Comparison of ENCODE assay signal across 1 cellular context in genomic region chr12:89709157-89709993, GRCh38.
TF ChIP-seq lines count a peak whose summit lies in the region.

No MANE protein-coding gene starts in this region.

TF ChIP-seq in K562, 482 proteins besides CTCF, POLR2A, EP300 and RAD21 (continued from another document and continues in another):
- TF ChIP-seq PBX2 (CRISPR knock-in tag; IDR thresholded peaks at IDR 0.05; ENCODE audit: low read depth) = no peak
- TF ChIP-seq PBX2 (tag; conservative IDR thresholded peaks at IDR 0.05; ENCODE audit: low read depth) = no peak
- no peak for TF ChIP-seq ZNF561 (CRISPR knock-in tag; conservative IDR thresholded peaks at IDR 0.05)
- no peak for TF ChIP-seq CBX8 (IDR thresholded peaks at IDR 0.05; ENCODE audit: borderline replicate concordance, extremely low read depth, low read depth, low read length, poor library complexity, severe bottlenecking)
- TF ChIP-seq RERE (CRISPR knock-in tag; IDR thresholded peaks at IDR 0.05; ENCODE audit: borderline replicate concordance) = no peak
- peak; percentile 95 for TF ChIP-seq CREB1 (IDR thresholded peaks at IDR 0.05)
- TF ChIP-seq CREB1 (CRISPR knock-in tag; IDR thresholded peaks at IDR 0.05) = peak; percentile 96
- TF ChIP-seq HOXB6 (CRISPR knock-in tag; IDR thresholded peaks at IDR 0.05; ENCODE audit: borderline replicate concordance) = no peak
- TF ChIP-seq NR0B1 (IDR thresholded peaks at IDR 0.05; ENCODE audit: partially characterized antibody) = no peak
- TF ChIP-seq SMAD2 (IDR thresholded peaks at IDR 0.05; ENCODE audit: low read depth, low read length) = no peak
- no peak for TF ChIP-seq MECOM (CRISPR knock-in tag; IDR thresholded peaks at IDR 0.05)
- peak; percentile 76 for TF ChIP-seq GABPB1 (CRISPR knock-in tag; IDR thresholded peaks at IDR 0.05)
- TF ChIP-seq COPS2 (conservative IDR thresholded peaks at IDR 0.05) = no peak
- TF ChIP-seq ZNF586 (CRISPR knock-in tag; conservative IDR thresholded peaks at IDR 0.05) = no peak
- TF ChIP-seq PHF21A (IDR thresholded peaks at IDR 0.05; ENCODE audit: borderline replicate concordance, low read depth) = no peak
- TF ChIP-seq FOXJ3 (CRISPR knock-in tag; IDR thresholded peaks at IDR 0.05) = no peak
- no peak for TF ChIP-seq KLF10 (CRISPR knock-in tag; IDR thresholded peaks at IDR 0.05)
- TF ChIP-seq SMAD3 (CRISPR knock-in tag; conservative IDR thresholded peaks at IDR 0.05) = no peak
- 0 out of 4 replicates have a peak, but pooled peaks of 1 of the 2 experiments have one; percentile 57 for TF ChIP-seq UBTF (IDR thresholded peaks at IDR 0.05; ENCODE audit: borderline replicate concordance in 1 of 2, low read depth in 2 of 2, low read length in 2 of 2)
- peak; percentile 86 for TF ChIP-seq SP1 (CRISPR knock-in tag; IDR thresholded peaks at IDR 0.05)
- TF ChIP-seq POLR3G (IDR thresholded peaks at IDR 0.05; ENCODE audit: extremely low read depth, insufficient read length, insufficient replicate concordance) = no peak
- TF ChIP-seq ZNF592 (IDR thresholded peaks at IDR 0.05) = no peak
- peak; percentile 8; the same call in 1 of the 2 replicates for TF ChIP-seq E2F4 (CRISPR knock-in tag; IDR thresholded peaks at IDR 0.05; ENCODE audit: low read depth)
- no peak for TF ChIP-seq ZNF551 (CRISPR knock-in tag; IDR thresholded peaks at IDR 0.05)
- TF ChIP-seq ZBTB1 (CRISPR knock-in tag; IDR thresholded peaks at IDR 0.05; ENCODE audit: borderline replicate concordance, low read depth) = peak; percentile 92; the same call in 1 of the 2 replicates
- TF ChIP-seq ZNF41 (CRISPR knock-in tag; conservative IDR thresholded peaks at IDR 0.05) = no peak
- no peak for TF ChIP-seq ZHX1 (conservative IDR thresholded peaks at IDR 0.05; ENCODE audit: low read length)
- no peak for TF ChIP-seq TBL1XR1 (IDR thresholded peaks at IDR 0.05; ENCODE audit: low read length in 2 of 2)
- no peak for TF ChIP-seq TAL1 (IDR thresholded peaks at IDR 0.05)
- no peak for TF ChIP-seq ZNF311 (CRISPR knock-in tag; IDR thresholded peaks at IDR 0.05)
- no peak for TF ChIP-seq MTA2 (IDR thresholded peaks at IDR 0.05; ENCODE audit: low read depth)
- TF ChIP-seq RNF2 (IDR thresholded peaks at IDR 0.05) = no peak; the same call in 1 of the 2 replicates
- no peak for TF ChIP-seq FOXM1 (IDR thresholded peaks at IDR 0.05; ENCODE audit: low read depth)
- TF ChIP-seq FOXM1 (CRISPR knock-in tag; IDR thresholded peaks at IDR 0.05; ENCODE audit: low read depth) = peak; percentile 69; the same call in 1 of the 2 replicates
- no peak for TF ChIP-seq NELFE (IDR thresholded peaks at IDR 0.05; ENCODE audit: insufficient read depth, insufficient read length)
- no peak; the same call in 1 of the 2 replicates for TF ChIP-seq BACH1 (tag; IDR thresholded peaks at IDR 0.05)
- TF ChIP-seq PHF20 (IDR thresholded peaks at IDR 0.05; ENCODE audit: partially characterized antibody) = no peak
- no peak for TF ChIP-seq CCAR2 (IDR thresholded peaks at IDR 0.05; ENCODE audit: low read depth, low read length)
- TF ChIP-seq ZNF766 (CRISPR knock-in tag; conservative IDR thresholded peaks at IDR 0.05) = peak; percentile 87
- peak; percentile 89; the same call in 1 of the 2 replicates for TF ChIP-seq ZBTB7A (IDR thresholded peaks at IDR 0.05; ENCODE audit: borderline replicate concordance, control insufficient read depth, low read depth, low read length)
- no peak for TF ChIP-seq TRIM28 (IDR thresholded peaks at IDR 0.05)
